19 cellular contexts compared by ENCODE assay signal in genomic region chr6:168990352-168990751, GRCh38.
"Had no signal": no experiment of that assay in that cellular context is flagged by ENCODE, and none has a peak within 500 bp of the region (broad histone marks: within the 10 kb centered on the region; RNA-seq: fewer than 3 reads in every experiment).

No MANE protein-coding gene starts in this region.

- H3K27ac Mint-ChIP-seq: immature natural killer cell; memory B cell; naive B cell; nephron progenitor cell; stimulated activated effector memory CD8-positive, alpha-beta T cell treated with anti-CD3 and anti-CD28 coated beads, Interleukin-12 subunit alpha, Interleukin-12 subunit beta, amount 100 ng/mL, for 72 hours had no signal

- H3K4me1 ChIP-seq: colonic mucosa, esophagus squamous epithelium, left lung, lower lobe of right lung, right atrium auricular region had no signal

- H3K4me2 ChIP-seq: smooth muscle cell had no signal

- H3K4me3 Mint-ChIP-seq: immature natural killer cell; memory B cell; naive B cell; nephron progenitor cell; stimulated activated effector memory CD8-positive, alpha-beta T cell treated with anti-CD3 and anti-CD28 coated beads, Interleukin-12 subunit alpha, Interleukin-12 subunit beta, amount 100 ng/mL, for 72 hours had no signal

- H3K4me1 Mint-ChIP-seq: immature natural killer cell; memory B cell; naive B cell; stimulated activated effector memory CD8-positive, alpha-beta T cell treated with anti-CD3 and anti-CD28 coated beads, Interleukin-12 subunit alpha, Interleukin-12 subunit beta, amount 100 ng/mL, for 72 hours had no signal

- H3K9me3 ChIP-seq: colonic mucosa, esophagus squamous epithelium, gastroesophageal sphincter, left lung, lower lobe of right lung, right atrium auricular region, tibial nerve had no signal

- H3K27ac ChIP-seq: colonic mucosa, esophagus squamous epithelium, left lung, lower lobe of right lung, right atrium auricular region, tibial nerve had no signal

- H3K27me3 ChIP-seq: colonic mucosa, esophagus squamous epithelium, gastroesophageal sphincter, left lung, right atrium auricular region, tibial nerve had no signal

- H3K4me3 ChIP-seq: colonic mucosa, esophagus squamous epithelium, gastroesophageal sphincter, left lung, lower lobe of right lung, right atrium auricular region, smooth muscle cell, tibial nerve had no signal

- FAIRE-seq: keratinocyte had no signal

- H3K36me3 Mint-ChIP-seq: immature natural killer cell; memory B cell; naive B cell; stimulated activated effector memory CD8-positive, alpha-beta T cell treated with anti-CD3 and anti-CD28 coated beads, Interleukin-12 subunit alpha, Interleukin-12 subunit beta, amount 100 ng/mL, for 72 hours had no signal

- H3K36me3 ChIP-seq: colonic mucosa, esophagus squamous epithelium, gastroesophageal sphincter, left lung, lower lobe of right lung, right atrium auricular region, tibial nerve had no signal

- DNase-seq: cerebellar nuclear complex; colonic mucosa; dermis blood vessel endothelial cell; esophagus squamous epithelium; immature natural killer cell; lower lobe of right lung; naive B cell; nephron progenitor cell; stimulated activated CD4-positive, alpha-beta T cell treated with anti-CD3 and anti-CD28 coated beads, Interleukin-2, amount 100 ng/mL, for 48 hours; stimulated activated CD8-positive, alpha-beta memory T cell treated with anti-CD3 and anti-CD28 coated beads, Interleukin-4, amount 100 ng/mL, for 48 hours; stimulated activated naive CD8-positive, alpha-beta T cell treated with anti-CD3 and anti-CD28 coated beads, Interleukin-15, Interleukin-2, amounts not matched to agents 100 U/mL and 50 U/mL, for 24 hours had no signal

- H3K9me3 Mint-ChIP-seq: immature natural killer cell; memory B cell; nephron progenitor cell; stimulated activated effector memory CD8-positive, alpha-beta T cell treated with anti-CD3 and anti-CD28 coated beads, Interleukin-12 subunit alpha, Interleukin-12 subunit beta, amount 100 ng/mL, for 72 hours had no signal
